Comparison of ENCODE assay signal across 17 cellular contexts in genomic region chr5:117776977-117777376, GRCh38.
DNase-seq lines count a peak whose midpoint lies in the region; ATAC-seq and TF ChIP-seq lines count a peak whose summit lies in the region.
"Had no signal": no experiment of that assay in that cellular context is flagged by ENCODE, and none has a peak within 500 bp of the region (broad histone marks: within the 10 kb centered on the region; RNA-seq: fewer than 3 reads in every experiment).

No MANE protein-coding gene starts in this region.

- no peak overlapping the region for H2AK5ac ChIP-seq in trophoblast cell (ENCODE audit: low read length)

- H4K8ac ChIP-seq in trophoblast cell (ENCODE audit: low read depth, low read length) = no peak overlapping the region

- H3K4me2 ChIP-seq in KMS-11 (peak overlapping the region; percentile 10; the same call in 1 of the 2 replicates), trophoblast cell (ENCODE audit: low read length) (no peak overlapping the region)
- H3K4me2 ChIP-seq: A549 had no signal

- no peaks in the 10 kb centered on the region for H3K27me3 ChIP-seq in KMS-11 (ENCODE audit: insufficient read depth, low read depth)
- H3K27me3 ChIP-seq in trophoblast cell (ENCODE audit: insufficient read depth, low read length) = no peaks in the 10 kb centered on the region

- no peak for TF ChIP-seq CTCF in KMS-11 (conservative IDR thresholded peaks at IDR 0.05; ENCODE audit: low read depth, low read length)

- no peak overlapping the region for H2BK12ac ChIP-seq in trophoblast cell (ENCODE audit: low read length)

- peak; percentile 65 for ATAC-seq in GM18502 (IDR thresholded peaks at IDR 0.05; ENCODE audit: poor library complexity, unreplicated experiment)
- ATAC-seq in GM19468 (IDR thresholded peaks at IDR 0.05; ENCODE audit: extremely low read depth, unreplicated experiment) = peak; percentile 31
- peak; percentile 59 for ATAC-seq in HG02981 (IDR thresholded peaks at IDR 0.05; ENCODE audit: unreplicated experiment)
- ATAC-seq: A549 had no signal

- no peak overlapping the region for H2BK120ac ChIP-seq in trophoblast cell (ENCODE audit: insufficient read depth, low read length, poor library complexity)

- no peak overlapping the region for H3K23ac ChIP-seq in trophoblast cell (ENCODE audit: low read length)

- H3K9me3 ChIP-seq in trophoblast cell (ENCODE audit: insufficient read depth, low read depth, low read length) = no peaks in the 10 kb centered on the region
- H3K9me3 ChIP-seq: A549 had no signal

- WGBS in trophoblast cell (ENCODE audit: extremely low coverage, insufficient coverage, insufficient read length) = no CpG with 5 or more reads among the region's 3 CpGs

- no peaks in the 10 kb centered on the region for H4K20me1 ChIP-seq in KMS-11 (ENCODE audit: insufficient read depth)

- H3K4me3 ChIP-seq in KMS-11 (IDR thresholded peaks at IDR 0.05; ENCODE audit: insufficient read depth, low read depth, low read length) (no peak overlapping the region), trophoblast cell (ENCODE audit: low read depth, low read length) (no peak overlapping the region)
- H3K4me3 ChIP-seq: A549 had no signal

- H3K4ac ChIP-seq in trophoblast cell (ENCODE audit: low read depth, low read length) = no peak overlapping the region

- H3K36me3 ChIP-seq in KMS-11 (ENCODE audit: insufficient read depth) (no peaks in the 10 kb centered on the region), trophoblast cell (ENCODE audit: control insufficient read depth in 1 of 2, insufficient read depth in 2 of 2, low read length in 2 of 2) (no peaks in the 10 kb centered on the region)

- no peaks in the 10 kb centered on the region for H3K79me1 ChIP-seq in trophoblast cell (ENCODE audit: low read length)

- H2AFZ ChIP-seq in KMS-11 (ENCODE audit: low read depth) = no peak overlapping the region
- H2AFZ ChIP-seq in trophoblast cell (ENCODE audit: insufficient read depth, low read length, poor library complexity) = no peak overlapping the region

- H3K18ac ChIP-seq in trophoblast cell (ENCODE audit: low read length) = no peak overlapping the region

- H3K4me1 ChIP-seq in KMS-11 (ENCODE audit: low read depth, poor library complexity, severe bottlenecking) = peaks cover 43% of the 10 kb centered on the region
- no peaks in the 10 kb centered on the region for H3K4me1 ChIP-seq in trophoblast cell (ENCODE audit: control insufficient read depth in 1 of 2, insufficient read depth in 2 of 2, low read length in 2 of 2)
- H3K4me1 ChIP-seq: A549 had no signal

- H3K9ac ChIP-seq in KMS-11 = no peak overlapping the region
- H3K9ac ChIP-seq in trophoblast cell (ENCODE audit: low read length) = no peak overlapping the region

- intact Hi-C loops in head of caudate nucleus (cut with DNase I) = no loop called here

- H3K79me2 ChIP-seq in KMS-11 (ENCODE audit: insufficient read depth, low read depth) (no peaks in the 10 kb centered on the region), trophoblast cell (ENCODE audit: control insufficient read depth, insufficient read depth, low read length, poor library complexity) (no peaks in the 10 kb centered on the region)

- no peak overlapping the region for H4K91ac ChIP-seq in trophoblast cell (ENCODE audit: low read depth, low read length)

- no peak overlapping the region for H3K14ac ChIP-seq in trophoblast cell (ENCODE audit: low read length)

- H3K27ac ChIP-seq in KMS-11 = peak overlapping the region; percentile 13; the same call in 1 of the 2 replicates
- H3K27ac ChIP-seq in trophoblast cell (ENCODE audit: low read depth, low read length) = no peak overlapping the region
- H3K27ac ChIP-seq: A549 had no signal

- H2BK5ac ChIP-seq in trophoblast cell (ENCODE audit: low read depth, low read length, poor library complexity) = no peak overlapping the region

- no peak overlapping the region for H4K12ac ChIP-seq in trophoblast cell (ENCODE audit: low read depth, low read length)

- no peak for DNase-seq in trophoblast cell
- DNase-seq in NCI-H1417 treated with DMSO at 0.1 percent for 48 hours (lab: John Stamatoyannopoulos, UW) = no peak
- DNase-seq in head of caudate nucleus = no peak
- DNase-seq: C1 segment of cervical spinal cord, DMS79 treated with DMSO at 0.1 percent for 48 hours, NCI-H1417, NCI-H2029, NCI-H2171, NCI-H446, NCI-H69, RPMI8226, SIG-M5 had no signal
